ENCODE assay signal across 8 cellular contexts in genomic region chr4:123555500-123556273, GRCh38.
DNase-seq lines count a peak whose midpoint lies in the region; ATAC-seq, FAIRE-seq and TF ChIP-seq lines count a peak whose summit lies in the region.

No MANE protein-coding gene starts in this region.

- H3K9me3 Mint-ChIP-seq in activated T-cell treated with anti-CD3 and anti-CD28 coated beads, Interleukin-2, amount 50 U/mL, for 4 hours = no peaks in the 10 kb centered on the region

- H3K4ac ChIP-seq in mesendoderm (ENCODE audit: low read depth, low read length) = no peak overlapping the region

- H3K56ac ChIP-seq in mesendoderm (ENCODE audit: low read length) = peak overlapping the region; percentile 12

- no peak overlapping the region for H3K9ac ChIP-seq in mesendoderm (ENCODE audit: low read length)

- peaks cover 4% of the 10 kb centered on the region for H3K27me3 Mint-ChIP-seq in activated T-cell treated with anti-CD3 and anti-CD28 coated beads, Interleukin-2, amount 50 U/mL, for 4 hours (ENCODE audit: low read depth)

- no peaks in the 10 kb centered on the region for H3K36me3 Mint-ChIP-seq in activated T-cell treated with anti-CD3 and anti-CD28 coated beads, Interleukin-2, amount 50 U/mL, for 4 hours (ENCODE audit: insufficient read depth)

- FAIRE-seq in GM12892 (lab: Jason Lieb, UNC) = no peak

- H2BK5ac ChIP-seq in mesendoderm (ENCODE audit: low read length) = no peak overlapping the region

- no peak overlapping the region for H2AK5ac ChIP-seq in mesendoderm (ENCODE audit: low read length)

- H3K18ac ChIP-seq in mesendoderm (ENCODE audit: low read length) = peak overlapping the region; percentile 82

- no peak overlapping the region for H3K23ac ChIP-seq in mesendoderm (ENCODE audit: low read length)

- H3K4me3 ChIP-seq in AG10803 (ENCODE audit: low read length) = no peak overlapping the region
- H3K4me3 ChIP-seq in dorsolateral prefrontal cortex = peak overlapping the region in 4 of 59 donors; percentile 1 to 17 (median 10)
- H3K4me3 ChIP-seq in mesendoderm (ENCODE audit: low read length) = no peak overlapping the region
- H3K4me3 ChIP-seq in uterus = no peak overlapping the region

- TF ChIP-seq POLR2A in uterus (IDR thresholded peaks at IDR 0.05) (no peak), GM12892 (IDR thresholded peaks at IDR 0.05; ENCODE audit: low read depth, low read length) (no peak)

- peak overlapping the region; percentile 73 for H2BK120ac ChIP-seq in mesendoderm (ENCODE audit: low read depth, low read length)

- peak overlapping the region in 39 of 59 donors; percentile 3 to 80 (median 44) for H3K27ac ChIP-seq in dorsolateral prefrontal cortex
- H3K27ac ChIP-seq in mesendoderm (ENCODE audit: low read depth, low read length) = no peak overlapping the region
- H3K27ac ChIP-seq in uterus = peak overlapping the region; percentile 56 to 74

- intact Hi-C loops in dorsolateral prefrontal cortex (cut with DNase I) (no loop called here), uterus (cut with DNase I; ENCODE audit: low total_unique reads) (no loop called here)

- peak; percentile 84 for DNase-seq in AG10803 (ENCODE audit: low read depth)
- peak; percentile 7 for DNase-seq in NCI-H226
- peak in 5 of 10 donors; percentile 28 to 58 (median 45) for DNase-seq in dorsolateral prefrontal cortex
- peak; percentile 23 for DNase-seq in mesendoderm
- peak; percentile 81 to 85 for DNase-seq in uterus
- DNase-seq in activated T-cell treated with anti-CD3 and anti-CD28 coated beads, Interleukin-2, amount 50 U/mL, for 4 hours = no peak
- no peak for DNase-seq in OCI-M2 (lab: John Stamatoyannopoulos, UW; ENCODE audit: unreplicated experiment)
- DNase-seq in GM12892 (ENCODE audit: insufficient read length) = no peak

- TF ChIP-seq CTCF in AG10803 (conservative IDR thresholded peaks at IDR 0.05; ENCODE audit: low read length) (no peak), dorsolateral prefrontal cortex (IDR thresholded peaks at IDR 0.05 in 54 of 56, conservative IDR thresholded peaks at IDR 0.05 in 2 of 56; ENCODE audit: low read depth in 1 of 56, partially characterized antibody in 56 of 56) (no peak), uterus (IDR thresholded peaks at IDR 0.05) (no peak)

- ATAC-seq in activated T-cell treated with anti-CD3 and anti-CD28 coated beads, Interleukin-2, amount 50 U/mL, for 4 hours = no peak

- no peaks in the 10 kb centered on the region for H3K4me1 Mint-ChIP-seq in activated T-cell treated with anti-CD3 and anti-CD28 coated beads, Interleukin-2, amount 50 U/mL, for 4 hours (ENCODE audit: low read depth)

- no peaks in the 10 kb centered on the region for H3K79me2 ChIP-seq in mesendoderm (ENCODE audit: control insufficient read depth, insufficient read depth, low read length)

- WGBS in mesendoderm (ENCODE audit: extremely low coverage, insufficient coverage, low lambda C conversion rate) = no CpG with 5 or more reads among the region's 10 CpGs

- H3K4me2 ChIP-seq in mesendoderm (ENCODE audit: low read length) = no peak overlapping the region

- H2BK15ac ChIP-seq in mesendoderm (replicated peaks; ENCODE audit: low read depth) = peak overlapping the region; percentile 87

- no peak overlapping the region for H4K8ac ChIP-seq in mesendoderm (ENCODE audit: low read depth, low read length)

- H3K27me3 ChIP-seq in dorsolateral prefrontal cortex = no peaks in the 10 kb centered on the region
- H3K27me3 ChIP-seq in mesendoderm (ENCODE audit: insufficient read depth, low read length, poor library complexity) = no peaks in the 10 kb centered on the region
- no peaks in the 10 kb centered on the region for H3K27me3 ChIP-seq in uterus

- H3K9me3 ChIP-seq in uterus = no peaks in the 10 kb centered on the region

- H3K36me3 ChIP-seq in mesendoderm (ENCODE audit: control insufficient read depth, insufficient read depth, low read length) (no peaks in the 10 kb centered on the region), uterus (no peaks in the 10 kb centered on the region)

- H4K5ac ChIP-seq in mesendoderm (ENCODE audit: low read length) = no peak overlapping the region

- H3K4me1 ChIP-seq in mesendoderm (ENCODE audit: control insufficient read depth, low read depth, low read length) (no peaks in the 10 kb centered on the region), uterus (peaks cover 0 to 15% of the 10 kb centered on the region in 2 donors)

- no peaks in the 10 kb centered on the region for H3K79me1 ChIP-seq in mesendoderm (ENCODE audit: low read length)

- no peak overlapping the region for H3K4me3 Mint-ChIP-seq in activated T-cell treated with anti-CD3 and anti-CD28 coated beads, Interleukin-2, amount 50 U/mL, for 4 hours

Comparison
In these comparisons a context has a peak if more than half of its experiments do, and no peak if none do; other contexts are left out.
1. DNase-seq: peak in AG10803 (single experiment), NCI-H226 (single experiment), mesendoderm (single experiment) and uterus (2 of 2); none in activated T-cell treated with anti-CD3 and anti-CD28 coated beads, Interleukin-2, amount 50 U/mL, for 4 hours (single experiment), OCI-M2 (single experiment) and GM12892 (single experiment).